9 cellular contexts compared by ENCODE assay signal in genomic region chr5:154284433-154284832, GRCh38.
DNase-seq lines count a peak whose midpoint lies in the region; ATAC-seq lines count a peak whose summit lies in the region.
"Had no signal": no experiment of that assay in that cellular context is flagged by ENCODE, and none has a peak within 500 bp of the region (broad histone marks: within the 10 kb centered on the region; RNA-seq: fewer than 3 reads in every experiment).

No MANE protein-coding gene starts in this region.

- intact Hi-C loops in activated T-helper 1 cell treated with anti-CD3 and anti-CD28 coated beads, Interleukin-12 subunit alpha, Interleukin-12 subunit beta, Interleukin-2, Interleukin-4 antibody, amounts not matched to agents 30 ng/mL and 10 ng/mL and 1 ng/mL, durations not matched to agents 14 hours and 24 hours and 36 hours (cut with micrococcal nuclease), result no loop called here

- peaks cover 27% of the 10 kb centered on the region for H3K36me3 Mint-ChIP-seq in activated T-helper 1 cell treated with anti-CD3 and anti-CD28 coated beads, Interleukin-12 subunit alpha, Interleukin-12 subunit beta, Interleukin-2, Interleukin-4 antibody, amounts not matched to agents 30 ng/mL and 10 ng/mL and 1 ng/mL, durations not matched to agents 14 hours and 24 hours and 36 hours (ENCODE audit: low read depth)
- H3K36me3 Mint-ChIP-seq in T-helper 2 cell treated with Interferon-gamma antibody and Interleukin-4, amounts not matched to agents 5 μg/mL and 100 μg/mL, for 36 hours (ENCODE audit: low read depth), result peaks cover 1% of the 10 kb centered on the region

- no peak overlapping the region for H3K4me3 Mint-ChIP-seq in activated T-helper 1 cell treated with anti-CD3 and anti-CD28 coated beads, Interleukin-12 subunit alpha, Interleukin-12 subunit beta, Interleukin-2, Interleukin-4 antibody, amounts not matched to agents 30 ng/mL and 10 ng/mL and 1 ng/mL, durations not matched to agents 14 hours and 24 hours and 36 hours
- no peak overlapping the region for H3K4me3 Mint-ChIP-seq in T-helper 2 cell treated with Interferon-gamma antibody and Interleukin-4, amounts not matched to agents 5 μg/mL and 100 μg/mL, for 36 hours

- no peak overlapping the region for H3K27ac Mint-ChIP-seq in activated T-helper 1 cell treated with anti-CD3 and anti-CD28 coated beads, Interleukin-12 subunit alpha, Interleukin-12 subunit beta, Interleukin-2, Interleukin-4 antibody, amounts not matched to agents 30 ng/mL and 10 ng/mL and 1 ng/mL, durations not matched to agents 14 hours and 24 hours and 36 hours
- no peak overlapping the region for H3K27ac Mint-ChIP-seq in T-helper 2 cell treated with Interferon-gamma antibody and Interleukin-4, amounts not matched to agents 5 μg/mL and 100 μg/mL, for 36 hours

- peak; percentile 32 for DNase-seq in CD1c-positive myeloid dendritic cell (ENCODE audit: extremely low spot score)
- DNase-seq in NOMO-1 treated with DMSO at 0.1 percent for 48 hours (lab: John Stamatoyannopoulos, UW; ENCODE audit: unreplicated experiment), result peak; percentile 69
- DNase-seq in activated T-helper 1 cell treated with anti-CD3 and anti-CD28 coated beads, Interleukin-12 subunit alpha, Interleukin-12 subunit beta, Interleukin-2, Interleukin-4 antibody, amounts not matched to agents 30 ng/mL and 10 ng/mL and 1 ng/mL, durations not matched to agents 14 hours and 24 hours and 36 hours (ENCODE audit: low spot score), result no peak
- no peak for DNase-seq in HCEC 1CT
- DNase-seq in T-helper 2 cell treated with Interferon-gamma antibody and Interleukin-4, amounts not matched to agents 5 μg/mL and 100 μg/mL, for 36 hours (ENCODE audit: low spot score), result no peak
- DNase-seq in UCSD-AML1 (lab: John Stamatoyannopoulos, UW; ENCODE audit: unreplicated experiment), result no peak
- DNase-seq: posterior cingulate gyrus had no signal

- ATAC-seq in GM19397 (IDR thresholded peaks at IDR 0.05; ENCODE audit: unreplicated experiment), result peak; percentile 97
- peak; percentile 85 for ATAC-seq in HG02973 (IDR thresholded peaks at IDR 0.05; ENCODE audit: unreplicated experiment)

- H3K9me3 Mint-ChIP-seq in activated T-helper 1 cell treated with anti-CD3 and anti-CD28 coated beads, Interleukin-12 subunit alpha, Interleukin-12 subunit beta, Interleukin-2, Interleukin-4 antibody, amounts not matched to agents 30 ng/mL and 10 ng/mL and 1 ng/mL, durations not matched to agents 14 hours and 24 hours and 36 hours, result peaks cover 4% of the 10 kb centered on the region
- H3K9me3 Mint-ChIP-seq in T-helper 2 cell treated with Interferon-gamma antibody and Interleukin-4, amounts not matched to agents 5 μg/mL and 100 μg/mL, for 36 hours, result no peaks in the 10 kb centered on the region

- H3K27me3 Mint-ChIP-seq in activated T-helper 1 cell treated with anti-CD3 and anti-CD28 coated beads, Interleukin-12 subunit alpha, Interleukin-12 subunit beta, Interleukin-2, Interleukin-4 antibody, amounts not matched to agents 30 ng/mL and 10 ng/mL and 1 ng/mL, durations not matched to agents 14 hours and 24 hours and 36 hours (ENCODE audit: insufficient read depth), result no peaks in the 10 kb centered on the region
- H3K27me3 Mint-ChIP-seq in T-helper 2 cell treated with Interferon-gamma antibody and Interleukin-4, amounts not matched to agents 5 μg/mL and 100 μg/mL, for 36 hours (ENCODE audit: low read depth), result no peaks in the 10 kb centered on the region

- H3K4me1 Mint-ChIP-seq in activated T-helper 1 cell treated with anti-CD3 and anti-CD28 coated beads, Interleukin-12 subunit alpha, Interleukin-12 subunit beta, Interleukin-2, Interleukin-4 antibody, amounts not matched to agents 30 ng/mL and 10 ng/mL and 1 ng/mL, durations not matched to agents 14 hours and 24 hours and 36 hours (ENCODE audit: low read depth), result peaks cover 33% of the 10 kb centered on the region
- H3K4me1 Mint-ChIP-seq in T-helper 2 cell treated with Interferon-gamma antibody and Interleukin-4, amounts not matched to agents 5 μg/mL and 100 μg/mL, for 36 hours (ENCODE audit: low read depth), result peaks cover 13% of the 10 kb centered on the region

Comparison
In these comparisons a context has a peak if more than half of its experiments do, and no peak if none do; other contexts are left out.
1. DNase-seq: peak in CD1c-positive myeloid dendritic cell (single experiment) and NOMO-1 treated with DMSO at 0.1 percent for 48 hours (single experiment); none in activated T-helper 1 cell treated with anti-CD3 and anti-CD28 coated beads, Interleukin-12 subunit alpha, Interleukin-12 subunit beta, Interleukin-2, Interleukin-4 antibody, amounts not matched to agents 30 ng/mL and 10 ng/mL and 1 ng/mL, durations not matched to agents 14 hours and 24 hours and 36 hours (single experiment), HCEC 1CT (single experiment), T-helper 2 cell treated with Interferon-gamma antibody and Interleukin-4, amounts not matched to agents 5 μg/mL and 100 μg/mL, for 36 hours (single experiment) and UCSD-AML1 (single experiment).